1 cellular context compared by ENCODE assay signal in the genomic region with DNA sequence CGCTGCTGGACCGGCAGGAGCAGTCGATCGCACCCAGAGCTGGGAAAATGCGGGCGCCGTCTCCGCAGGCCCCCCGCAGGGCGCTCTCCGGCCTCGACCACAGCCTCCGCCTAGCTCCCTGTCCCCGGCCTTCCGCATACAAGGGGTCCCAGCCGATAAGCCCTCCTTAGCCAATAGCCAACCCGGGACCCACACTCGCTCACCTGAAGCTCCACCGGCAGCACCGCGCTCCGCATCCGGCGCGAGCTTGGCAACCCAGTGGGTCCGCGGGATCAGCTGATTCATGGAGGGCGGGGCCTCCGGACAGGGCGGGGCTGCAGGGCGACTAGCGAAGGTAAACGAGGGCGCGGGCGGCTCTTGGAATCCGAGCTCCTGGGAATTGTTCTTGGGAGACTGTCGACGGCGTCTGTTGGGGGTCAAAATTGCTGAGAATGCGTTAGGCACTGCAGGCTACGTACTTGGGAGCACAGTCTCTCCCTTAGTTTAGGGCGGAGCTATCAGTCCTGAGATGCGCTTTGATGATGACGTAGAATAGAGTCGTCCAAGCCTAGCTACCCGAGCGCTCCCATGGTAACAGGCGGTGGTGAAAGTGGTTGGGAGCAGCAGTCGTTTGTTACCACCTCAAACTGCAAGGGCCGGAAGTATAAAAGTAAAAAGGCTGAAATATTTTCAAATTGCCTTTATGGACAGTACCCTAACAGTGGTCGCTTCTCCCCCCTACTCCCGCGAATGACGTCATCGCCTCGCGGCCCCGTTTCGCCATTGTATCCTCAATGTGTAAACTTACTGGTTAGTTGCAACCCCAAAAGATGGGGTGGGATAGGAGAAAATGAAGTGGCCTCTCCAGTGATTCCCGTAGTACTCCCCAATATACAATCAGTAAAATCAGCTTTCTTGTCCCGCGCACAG.
TF ChIP-seq lines count a peak whose summit lies in the region.

TSS of gene ALS2 (minus strand) at position 260 of the 909 bp plus-strand sequence. CDS start 12,048 bp downstream, outside the sequence.

TF ChIP-seq in HepG2, 621 proteins besides CTCF, POLR2A, EP300 and RAD21 (continued from another document and continues in another):
- no peak for TF ChIP-seq BCLAF1 (IDR thresholded peaks at IDR 0.05)
- no peak for TF ChIP-seq CENPT (CRISPR knock-in tag; IDR thresholded peaks at IDR 0.05; ENCODE audit: low read depth)
- peak; percentile 71 for TF ChIP-seq TAF1 (CRISPR knock-in tag; IDR thresholded peaks at IDR 0.05)
- TF ChIP-seq, protein P1, sequence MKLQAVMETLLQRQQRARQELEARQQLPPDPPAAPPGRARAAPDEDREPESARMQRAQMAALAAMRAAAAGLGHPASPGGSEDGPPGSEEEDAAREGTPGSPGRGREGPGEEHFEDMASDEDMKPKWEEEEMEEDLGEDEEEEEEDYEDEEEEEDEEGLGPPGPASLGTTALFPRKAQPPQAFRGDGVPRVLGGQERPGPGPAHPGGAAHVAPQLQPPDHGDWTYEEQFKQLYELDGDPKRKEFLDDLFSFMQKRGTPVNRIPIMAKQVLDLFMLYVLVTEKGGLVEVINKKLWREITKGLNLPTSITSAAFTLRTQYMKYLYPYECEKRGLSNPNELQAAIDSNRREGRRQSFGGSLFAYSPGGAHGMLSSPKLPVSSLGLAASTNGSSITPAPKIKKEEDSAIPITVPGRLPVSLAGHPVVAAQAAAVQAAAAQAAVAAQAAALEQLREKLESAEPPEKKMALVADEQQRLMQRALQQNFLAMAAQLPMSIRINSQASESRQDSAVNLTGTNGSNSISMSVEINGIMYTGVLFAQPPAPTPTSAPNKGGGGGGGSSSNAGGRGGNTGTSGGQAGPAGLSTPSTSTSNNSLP (IDR thresholded peaks at IDR 0.05; ENCODE audit: low read depth, low read length), result peak; percentile 77
- 0 out of 2 replicates have a peak, but pooled peaks have one; percentile 11 for TF ChIP-seq ZNF746 (CRISPR knock-in tag; IDR thresholded peaks at IDR 0.05)
- TF ChIP-seq ZFP90 (CRISPR knock-in tag; IDR thresholded peaks at IDR 0.05; ENCODE audit: borderline replicate concordance), result peak; percentile 88; the same call in 1 of the 2 replicates
- peak; percentile 80 for TF ChIP-seq RXRB (CRISPR knock-in tag; IDR thresholded peaks at IDR 0.05; ENCODE audit: borderline replicate concordance)
- TF ChIP-seq DMAP1 (CRISPR knock-in tag; IDR thresholded peaks at IDR 0.05), result peak; percentile 35; the same call in 1 of the 2 replicates
- peak; percentile 61; the same call in 1 of the 2 replicates for TF ChIP-seq BCL6 (CRISPR knock-in tag; IDR thresholded peaks at IDR 0.05)
- TF ChIP-seq, protein P2, sequence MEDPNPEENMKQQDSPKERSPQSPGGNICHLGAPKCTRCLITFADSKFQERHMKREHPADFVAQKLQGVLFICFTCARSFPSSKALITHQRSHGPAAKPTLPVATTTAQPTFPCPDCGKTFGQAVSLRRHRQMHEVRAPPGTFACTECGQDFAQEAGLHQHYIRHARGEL (CRISPR knock-in tag; IDR thresholded peaks at IDR 0.05), result no peak
- peak; percentile 96; the same call in 1 of the 2 replicates for TF ChIP-seq MTF2 (CRISPR knock-in tag; IDR thresholded peaks at IDR 0.05; ENCODE audit: borderline replicate concordance)
- no peak for TF ChIP-seq ZBTB1 (CRISPR knock-in tag; IDR thresholded peaks at IDR 0.05; ENCODE audit: borderline replicate concordance)
- TF ChIP-seq KDM2A (CRISPR knock-in tag; IDR thresholded peaks at IDR 0.05; ENCODE audit: borderline replicate concordance, low read depth), result peak; percentile 86
- TF ChIP-seq, protein P3, sequence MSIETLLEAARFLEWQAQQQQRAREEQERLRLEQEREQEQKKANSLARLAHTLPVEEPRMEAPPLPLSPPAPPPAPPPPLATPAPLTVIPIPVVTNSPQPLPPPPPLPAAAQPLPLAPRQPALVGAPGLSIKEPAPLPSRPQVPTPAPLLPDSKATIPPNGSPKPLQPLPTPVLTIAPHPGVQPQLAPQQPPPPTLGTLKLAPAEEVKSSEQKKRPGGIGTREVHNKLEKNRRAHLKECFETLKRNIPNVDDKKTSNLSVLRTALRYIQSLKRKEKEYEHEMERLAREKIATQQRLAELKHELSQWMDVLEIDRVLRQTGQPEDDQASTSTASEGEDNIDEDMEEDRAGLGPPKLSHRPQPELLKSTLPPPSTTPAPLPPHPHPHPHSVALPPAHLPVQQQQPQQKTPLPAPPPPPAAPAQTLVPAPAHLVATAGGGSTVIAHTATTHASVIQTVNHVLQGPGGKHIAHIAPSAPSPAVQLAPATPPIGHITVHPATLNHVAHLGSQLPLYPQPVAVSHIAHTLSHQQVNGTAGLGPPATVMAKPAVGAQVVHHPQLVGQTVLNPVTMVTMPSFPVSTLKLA (IDR thresholded peaks at IDR 0.05), result peak; percentile 42
- no peak for TF ChIP-seq RERE (CRISPR knock-in tag; IDR thresholded peaks at IDR 0.05; ENCODE audit: low read depth)
- no peak for TF ChIP-seq PHB2 (IDR thresholded peaks at IDR 0.05; ENCODE audit: partially characterized antibody)
- TF ChIP-seq ZFX (CRISPR knock-in tag; IDR thresholded peaks at IDR 0.05; ENCODE audit: low read depth), result peak; percentile 88
- TF ChIP-seq ZNF619 (CRISPR knock-in tag; IDR thresholded peaks at IDR 0.05), result peak; percentile 60; the same call in 1 of the 2 replicates
- peak; percentile 99 for TF ChIP-seq ASH2L (IDR thresholded peaks at IDR 0.05; ENCODE audit: insufficient read length, low read depth, low read length)
- no peak; the same call in 1 of the 2 replicates for TF ChIP-seq ZNF337 (CRISPR knock-in tag; IDR thresholded peaks at IDR 0.05; ENCODE audit: borderline replicate concordance, low read depth)
- TF ChIP-seq, protein P4, sequence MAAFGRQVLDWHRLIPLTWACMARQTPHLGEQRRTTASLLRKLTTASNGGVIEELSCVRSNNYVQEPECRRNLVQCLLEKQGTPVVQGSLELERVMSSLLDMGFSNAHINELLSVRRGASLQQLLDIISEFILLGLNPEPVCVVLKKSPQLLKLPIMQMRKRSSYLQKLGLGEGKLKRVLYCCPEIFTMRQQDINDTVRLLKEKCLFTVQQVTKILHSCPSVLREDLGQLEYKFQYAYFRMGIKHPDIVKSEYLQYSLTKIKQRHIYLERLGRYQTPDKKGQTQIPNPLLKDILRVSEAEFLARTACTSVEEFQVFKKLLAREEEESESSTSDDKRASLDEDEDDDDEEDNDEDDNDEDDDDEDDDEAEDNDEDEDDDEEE (CRISPR knock-in tag; IDR thresholded peaks at IDR 0.05), result peak; percentile 55; the same call in 1 of the 2 replicates
- no peak for TF ChIP-seq SMARCE1 (IDR thresholded peaks at IDR 0.05; ENCODE audit: borderline replicate concordance)
- TF ChIP-seq, protein P5, sequence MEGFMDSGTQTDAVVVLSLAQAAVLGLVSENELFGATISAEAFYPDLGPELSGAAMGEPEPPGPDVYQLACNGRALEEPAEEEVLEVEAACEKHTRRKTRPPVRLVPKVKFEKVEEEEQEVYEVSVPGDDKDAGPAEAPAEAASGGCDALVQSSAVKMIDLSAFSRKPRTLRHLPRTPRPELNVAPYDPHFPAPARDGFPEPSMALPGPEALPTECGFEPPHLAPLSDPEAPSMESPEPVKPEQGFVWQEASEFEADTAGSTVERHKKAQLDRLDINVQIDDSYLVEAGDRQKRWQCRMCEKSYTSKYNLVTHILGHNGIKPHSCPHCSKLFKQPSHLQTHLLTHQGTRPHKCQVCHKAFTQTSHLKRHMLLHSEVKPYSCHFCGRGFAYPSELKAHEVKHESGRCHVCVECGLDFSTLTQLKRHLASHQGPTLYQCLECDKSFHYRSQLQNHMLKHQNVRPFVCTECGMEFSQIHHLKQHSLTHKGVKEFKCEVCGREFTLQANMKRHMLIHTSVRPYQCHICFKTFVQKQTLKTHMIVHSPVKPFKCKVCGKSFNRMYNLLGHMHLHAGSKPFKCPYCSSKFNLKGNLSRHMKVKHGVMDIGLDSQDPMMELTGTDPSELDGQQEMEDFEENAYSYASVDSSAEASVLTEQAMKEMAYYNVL (CRISPR knock-in tag; IDR thresholded peaks at IDR 0.05; ENCODE audit: borderline replicate concordance), result peak; percentile 67; the same call in 1 of the 2 replicates
- TF ChIP-seq YEATS2 (CRISPR knock-in tag; IDR thresholded peaks at IDR 0.05; ENCODE audit: borderline replicate concordance), result peak; percentile 88
- peak; percentile 97 for TF ChIP-seq ZNF335 (CRISPR knock-in tag; IDR thresholded peaks at IDR 0.05)
- TF ChIP-seq PBX3 (CRISPR knock-in tag; IDR thresholded peaks at IDR 0.05; ENCODE audit: borderline replicate concordance), result no peak; the same call in 1 of the 2 replicates
